16 cellular contexts compared by ENCODE assay signal in genomic region chr4:71254451-71255012, GRCh38.
DNase-seq lines count a peak whose midpoint lies in the region; ATAC-seq and TF ChIP-seq lines count a peak whose summit lies in the region.
"Had no signal": no experiment of that assay in that cellular context is flagged by ENCODE, and none has a peak within 500 bp of the region (broad histone marks: within the 10 kb centered on the region; RNA-seq: fewer than 3 reads in every experiment).

No MANE protein-coding gene starts in this region.

- H2BK15ac ChIP-seq in mesenchymal stem cell (ENCODE audit: low read depth, poor library complexity, severe bottlenecking) = no peak overlapping the region

- intact Hi-C loops in CD4-positive, alpha-beta T cell (cut with DNase I, micrococcal nuclease) = no loop called here

- no peak overlapping the region for H4K91ac ChIP-seq in mesenchymal stem cell (ENCODE audit: low read length)

- H2BK120ac ChIP-seq in mesenchymal stem cell (ENCODE audit: low read depth, low read length) = no peak overlapping the region

- DNase-seq in WTC11 (ENCODE audit: low spot score) (no peak), mesenchymal stem cell (no peak), SKM-1 (lab: John Stamatoyannopoulos, UW; ENCODE audit: unreplicated experiment) (no peak), NCI-H1105 treated with DMSO at 0.1 percent for 48 hours (lab: John Stamatoyannopoulos, UW) (no peak)
- no peak for DNase-seq in CD4-positive, alpha-beta T cell
- DNase-seq: activated CD4-positive, alpha-beta T cell treated with anti-CD3 and anti-CD28 coated beads for 1 hour; activated naive CD8-positive, alpha-beta T cell treated with anti-CD3 and anti-CD28 coated beads for 36 hours; NCI-H1048; NCI-H345; stimulated activated CD4-positive, alpha-beta T cell treated with anti-CD3 and anti-CD28 coated beads, Interleukin-1b, Interleukin-23, amount 100 ng/mL, for 48 hours had no signal

- no peaks in the 10 kb centered on the region for H3K9me3 ChIP-seq in mesenchymal stem cell (ENCODE audit: control insufficient read depth, low read length)
- no peaks in the 10 kb centered on the region for H3K9me3 ChIP-seq in CD4-positive, alpha-beta T cell (ENCODE audit: control insufficient read depth, low read length)

- H3K23ac ChIP-seq in mesenchymal stem cell (ENCODE audit: low read length in 2 of 2) = no peak overlapping the region

- no peak overlapping the region for H3K4ac ChIP-seq in mesenchymal stem cell (ENCODE audit: low read depth in 1 of 2, low read length in 2 of 2)

- H2AK5ac ChIP-seq in mesenchymal stem cell (ENCODE audit: low read length, severe bottlenecking) = no peak overlapping the region

- no peak overlapping the region for H3K27ac ChIP-seq in mesenchymal stem cell (ENCODE audit: low read length, poor library complexity, severe bottlenecking)
- no peak overlapping the region for H3K27ac ChIP-seq in CD4-positive, alpha-beta T cell (ENCODE audit: low read depth, low read length)

- no peaks in the 10 kb centered on the region for H3K9me3 Mint-ChIP-seq in WTC11
- no peaks in the 10 kb centered on the region for H3K9me3 Mint-ChIP-seq in CD4-positive, alpha-beta T cell
- H3K9me3 Mint-ChIP-seq: activated naive CD8-positive, alpha-beta T cell treated with anti-CD3 and anti-CD28 coated beads for 36 hours; central memory CD8-positive, alpha-beta T cell; nephron had no signal

- H3K4me1 ChIP-seq in mesenchymal stem cell (ENCODE audit: control insufficient read depth, insufficient read depth, low read depth, low read length) = no peaks in the 10 kb centered on the region

- H4K8ac ChIP-seq in mesenchymal stem cell (ENCODE audit: low read length) = no peak overlapping the region

- POLR2A ChIA-PET in WTC11 (lab: Charles Lee) = no interaction called here
- POLR2A ChIA-PET in CD4-positive, alpha-beta T cell (lab: Charles Lee) = no interaction called here

- peak overlapping the region in 1 of 2 experiments; percentile 50 for H3K4me3 ChIP-seq in mesenchymal stem cell (ENCODE audit: insufficient read depth in 1 of 2, low read depth in 1 of 2, low read length in 2 of 2)

- H3K27ac Mint-ChIP-seq in WTC11 = no peak overlapping the region
- no peak overlapping the region for H3K27ac Mint-ChIP-seq in CD4-positive, alpha-beta T cell
- H3K27ac Mint-ChIP-seq: activated naive CD8-positive, alpha-beta T cell treated with anti-CD3 and anti-CD28 coated beads for 36 hours; nephron had no signal

- no peaks in the 10 kb centered on the region for H3K36me3 Mint-ChIP-seq in WTC11
- no peaks in the 10 kb centered on the region for H3K36me3 Mint-ChIP-seq in CD4-positive, alpha-beta T cell (ENCODE audit: low read depth)
- H3K36me3 Mint-ChIP-seq: activated naive CD8-positive, alpha-beta T cell treated with anti-CD3 and anti-CD28 coated beads for 36 hours had no signal

- H3K79me1 ChIP-seq in mesenchymal stem cell (replicated peaks; ENCODE audit: low read length, poor library complexity, severe bottlenecking) = peaks cover 5% of the 10 kb centered on the region

- no peaks in the 10 kb centered on the region for H3K27me3 ChIP-seq in mesenchymal stem cell (ENCODE audit: control insufficient read depth in 1 of 2, insufficient read depth in 1 of 2, low read length in 2 of 2)
- H3K27me3 ChIP-seq in CD4-positive, alpha-beta T cell (ENCODE audit: control insufficient read depth, insufficient read depth, low read length) = no peaks in the 10 kb centered on the region

- peak; percentile 93 for ATAC-seq in GM18868 (IDR thresholded peaks at IDR 0.05; ENCODE audit: unreplicated experiment)
- ATAC-seq in HG02852 (IDR thresholded peaks at IDR 0.05; ENCODE audit: unreplicated experiment) = peak; percentile 59
- ATAC-seq in WTC11 = 0 out of 2 replicates have a peak, but pooled peaks have one; percentile 30
- no peak for ATAC-seq in HG03280 (IDR thresholded peaks at IDR 0.05; ENCODE audit: unreplicated experiment)
- ATAC-seq in CD4-positive, alpha-beta T cell (ENCODE audit: poor library complexity) = no peak
- ATAC-seq: HCT116 had no signal

- no peak overlapping the region for H2BK12ac ChIP-seq in mesenchymal stem cell (ENCODE audit: low read length in 2 of 2)

- H3K4me3 Mint-ChIP-seq in WTC11 = no peak overlapping the region
- no peak overlapping the region for H3K4me3 Mint-ChIP-seq in CD4-positive, alpha-beta T cell
- H3K4me3 Mint-ChIP-seq: activated naive CD8-positive, alpha-beta T cell treated with anti-CD3 and anti-CD28 coated beads for 36 hours; central memory CD8-positive, alpha-beta T cell; nephron had no signal

- H3K9ac ChIP-seq in mesenchymal stem cell (ENCODE audit: low read length) = peak overlapping the region; percentile 34

- H3K14ac ChIP-seq in mesenchymal stem cell (ENCODE audit: low read length in 2 of 2) = no peak overlapping the region

- no peak overlapping the region for H2AFZ ChIP-seq in mesenchymal stem cell (ENCODE audit: low read depth, low read length)

- 100% methylated on average over 1 of the region's 2 CpGs for WGBS in mesenchymal stem cell

- no peaks in the 10 kb centered on the region for H3K36me3 ChIP-seq in mesenchymal stem cell (ENCODE audit: control insufficient read depth in 1 of 2, insufficient read depth in 2 of 2, low read depth in 1 of 2, low read length in 2 of 2)

- no peaks in the 10 kb centered on the region for H3K4me1 Mint-ChIP-seq in WTC11
- no peaks in the 10 kb centered on the region for H3K4me1 Mint-ChIP-seq in CD4-positive, alpha-beta T cell (ENCODE audit: low read depth)
- H3K4me1 Mint-ChIP-seq: activated naive CD8-positive, alpha-beta T cell treated with anti-CD3 and anti-CD28 coated beads for 36 hours had no signal

- no peak overlapping the region for H2BK5ac ChIP-seq in mesenchymal stem cell (ENCODE audit: low read depth, low read length, poor library complexity, severe bottlenecking)

- no peak for TF ChIP-seq CTCF in WTC11 (IDR thresholded peaks at IDR 0.05)
- TF ChIP-seq CTCF in CD4-positive, alpha-beta T cell (IDR thresholded peaks at IDR 0.05) = no peak

- no peaks in the 10 kb centered on the region for H3K27me3 Mint-ChIP-seq in WTC11 (ENCODE audit: low read depth)
- H3K27me3 Mint-ChIP-seq in CD4-positive, alpha-beta T cell = no peaks in the 10 kb centered on the region
- H3K27me3 Mint-ChIP-seq: activated naive CD8-positive, alpha-beta T cell treated with anti-CD3 and anti-CD28 coated beads for 36 hours; central memory CD8-positive, alpha-beta T cell had no signal

- CTCF ChIA-PET in WTC11 (lab: Charles Lee) = interaction anchor here (0.7 to 2.2 kb wide), 3 partner anchors 66 to 342 kb away, joined by 3 to 5 read pairs (median 4); no protein-coding TSS in a partner anchor
- CTCF ChIA-PET in CD4-positive, alpha-beta T cell (lab: Charles Lee) = no interaction called here

- H3K4me2 ChIP-seq in mesenchymal stem cell (ENCODE audit: low read length, poor library complexity, severe bottlenecking) = no peak overlapping the region

- no peak overlapping the region for H3K18ac ChIP-seq in mesenchymal stem cell (ENCODE audit: low read depth in 1 of 2, low read length in 2 of 2)

TF ChIP-seq in WTC11, 78 proteins besides CTCF, POLR2A, EP300 and RAD21 (continues in another document):
- TF ChIP-seq OVOL2 (CRISPR knock-in tag; IDR thresholded peaks at IDR 0.05; ENCODE audit: borderline replicate concordance) (no peak), AFF4 (CRISPR knock-in tag; IDR thresholded peaks at IDR 0.05; ENCODE audit: borderline replicate concordance) (no peak)

Comparison
In these comparisons a context has a peak if more than half of its experiments do, and no peak if none do; other contexts are left out.
1. ATAC-seq: peak in GM18868 (single experiment), HG02852 (single experiment) and WTC11 (single experiment); none in HG03280 (single experiment) and CD4-positive, alpha-beta T cell (single experiment).